28 cellular contexts compared by ENCODE assay signal in genomic region chr1:94194079-94194478, GRCh38. TPM values are rescaled to one million over a fixed set of nuclear protein-coding genes. Genes with fewer than 3 reads are reported as not detected.
"Had no signal": no experiment of that assay in that cellular context is flagged by ENCODE, and none has a peak within 500 bp of the region (broad histone marks: within the 10 kb centered on the region; RNA-seq: fewer than 3 reads in every experiment).

No MANE protein-coding gene starts in this region.

- H3K9me3 ChIP-seq: left lung, mucosa of descending colon, right atrium auricular region, right lobe of liver, stomach, suprapubic skin, thoracic aorta, tibial artery, uterus had no signal

- DNase-seq: hypothalamus; immature natural killer cell; kidney; left colon; left lung; midbrain; mucosa of descending colon; naive thymus-derived CD4-positive, alpha-beta T cell; right lobe of liver; stimulated activated CD4-positive, alpha-beta T cell treated with anti-CD3 and anti-CD28 coated beads, Interleukin-1b, Interleukin-23, amount 100 ng/mL, for 48 hours; stimulated activated CD4-positive, alpha-beta T cell treated with anti-CD3 and anti-CD28 coated beads, Interleukin-2, amount 100 ng/mL, for 48 hours; stimulated activated CD4-positive, alpha-beta T cell treated with anti-CD3 and anti-CD28 coated beads, Interleukin-4, amount 100 ng/mL, for 4 hours; stimulated activated CD8-positive, alpha-beta memory T cell treated with anti-CD3 and anti-CD28 coated beads, Interleukin-4, amount 100 ng/mL, for 48 hours; stimulated activated naive B cell treated with anti-CD40 and anti-IgM and Interleukin-4, amounts not matched to agents 10 μg/mL and 1 μg/mL and 100 μg/mL, for 72 hours; stimulated activated naive CD8-positive, alpha-beta T cell treated with anti-CD3 and anti-CD28 coated beads, Interleukin-15, Interleukin-2, amounts not matched to agents 100 U/mL and 50 U/mL, for 24 hours; stomach; tibial artery; trophoblast cell; uterus had no signal

- H3K9ac ChIP-seq: parathyroid adenoma had no signal

- FAIRE-seq: islet of Langerhans, kidney had no signal

- ATAC-seq: left colon; left lung; mucosa of descending colon; naive thymus-derived CD4-positive, alpha-beta T cell; natural killer cell treated with Interleukin-12 subunit alpha and Interleukin-12 subunit beta and Interleukin-15 and Interleukin-18, amount 100 ng/mL, for 72 hours; right lobe of liver; stimulated activated naive B cell treated with anti-CD40 and anti-IgM and Interleukin-4, amounts not matched to agents 10 μg/mL and 1 μg/mL and 100 μg/mL, for 72 hours; stimulated activated naive CD8-positive, alpha-beta T cell treated with anti-CD3 and anti-CD28 coated beads, Interleukin-15, Interleukin-2, amounts not matched to agents 100 U/mL and 50 U/mL, for 24 hours had no signal

- H3K79me2 ChIP-seq: parathyroid adenoma had no signal

- H3K27me3 Mint-ChIP-seq: progenitor cell of endocrine pancreas had no signal

- H3K27me3 ChIP-seq: left lung, right atrium auricular region, right lobe of liver, stomach, suprapubic skin, tibial artery, uterus had no signal

- H3K36me3 Mint-ChIP-seq: immature natural killer cell; naive thymus-derived CD4-positive, alpha-beta T cell; natural killer cell treated with Interleukin-12 subunit alpha and Interleukin-12 subunit beta and Interleukin-15 and Interleukin-18, amount 100 ng/mL, for 72 hours; stimulated activated naive B cell treated with anti-CD40 and anti-IgM and Interleukin-4, amounts not matched to agents 10 μg/mL and 1 μg/mL and 100 μg/mL, for 72 hours had no signal

- H3K9me3 Mint-ChIP-seq: naive thymus-derived CD4-positive, alpha-beta T cell; natural killer cell treated with Interleukin-12 subunit alpha and Interleukin-12 subunit beta and Interleukin-15 and Interleukin-18, amount 100 ng/mL, for 72 hours; stimulated activated naive B cell treated with anti-CD40 and anti-IgM and Interleukin-4, amounts not matched to agents 10 μg/mL and 1 μg/mL and 100 μg/mL, for 72 hours had no signal

- H3K4me3 Mint-ChIP-seq: immature natural killer cell; naive thymus-derived CD4-positive, alpha-beta T cell; natural killer cell treated with Interleukin-12 subunit alpha and Interleukin-12 subunit beta and Interleukin-15 and Interleukin-18, amount 100 ng/mL, for 72 hours; stimulated activated naive B cell treated with anti-CD40 and anti-IgM and Interleukin-4, amounts not matched to agents 10 μg/mL and 1 μg/mL and 100 μg/mL, for 72 hours had no signal

- H2AFZ ChIP-seq: parathyroid adenoma had no signal

- H3K4me3 ChIP-seq: left lung, lung, mucosa of descending colon, right atrium auricular region, right lobe of liver, smooth muscle cell, stomach, suprapubic skin, thoracic aorta, tibial artery, uterus had no signal

- H3K4me1 ChIP-seq: left lung, parathyroid adenoma, right lobe of liver, stomach, suprapubic skin, uterus had no signal

- H3K4me2 ChIP-seq: smooth muscle cell had no signal

- H3K27ac Mint-ChIP-seq: immature natural killer cell; naive thymus-derived CD4-positive, alpha-beta T cell; natural killer cell treated with Interleukin-12 subunit alpha and Interleukin-12 subunit beta and Interleukin-15 and Interleukin-18, amount 100 ng/mL, for 72 hours; progenitor cell of endocrine pancreas; stimulated activated naive B cell treated with anti-CD40 and anti-IgM and Interleukin-4, amounts not matched to agents 10 μg/mL and 1 μg/mL and 100 μg/mL, for 72 hours had no signal

- H3K27ac ChIP-seq: parathyroid adenoma, right atrium auricular region, right lobe of liver, stomach, suprapubic skin, thoracic aorta, uterus had no signal

- H3K36me3 ChIP-seq: left lung, thoracic aorta, uterus had no signal

- H3K4me1 Mint-ChIP-seq: immature natural killer cell; naive thymus-derived CD4-positive, alpha-beta T cell; stimulated activated naive B cell treated with anti-CD40 and anti-IgM and Interleukin-4, amounts not matched to agents 10 μg/mL and 1 μg/mL and 100 μg/mL, for 72 hours had no signal

RNA-seq across cellular contexts. Expression of gene ARHGAP29, which starts 43.3 kb away (rescaled TPM):
- total RNA-seq: natural killer cell treated with Interleukin-12 subunit alpha and Interleukin-12 subunit beta and Interleukin-15 and Interleukin-18, amount 100 ng/mL, for 72 hours had no signal
- polyA plus RNA-seq: immature natural killer cell had no signal
